ENCODE assay signal across 6 cellular contexts in the genomic region with DNA sequence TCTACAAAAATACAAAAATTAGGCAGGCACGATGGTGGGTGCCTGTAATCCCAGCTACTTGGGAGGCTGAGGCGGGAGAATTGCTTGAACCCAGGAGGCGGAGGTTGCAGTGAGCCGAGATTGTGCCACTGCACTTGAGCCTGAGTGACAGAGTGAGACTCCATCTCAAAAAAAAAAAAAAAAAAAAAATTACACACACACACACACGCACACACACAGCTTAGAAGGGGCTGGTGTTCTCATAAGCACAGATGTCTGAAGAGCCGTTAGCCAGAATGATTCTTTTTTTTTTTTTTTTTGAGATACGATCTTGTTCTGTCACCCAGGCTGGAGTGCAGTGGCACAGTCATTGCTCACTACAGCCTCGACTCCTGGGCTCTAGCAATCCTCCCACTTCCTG.
A peak's percentile ranks its signal among the peaks of the same experiment; 100 is the strongest.
DNase-seq lines count a peak whose midpoint lies in the region; ATAC-seq, FAIRE-seq and TF ChIP-seq lines count a peak whose summit lies in the region.
"Not testable (repeated sequence)": the region's sequence is repeated elsewhere in the genome, so short reads cannot be mapped to it uniquely, and the experiment has no call there.

No MANE protein-coding gene starts in this region.

- not testable (repeated sequence) for H3K9me1 ChIP-seq in K562 (ENCODE audit: control insufficient read depth, insufficient read depth, low read length)

- not testable (repeated sequence) for H3K36me3 ChIP-seq in DND-41 (ENCODE audit: insufficient read depth, low read length); KOPT-K1 (ENCODE audit: insufficient read depth, low read length); K562 (ENCODE audit: control insufficient read depth, insufficient read depth, low read length); upper lobe of right lung

- TF ChIP-seq CTCF in DND-41 (IDR thresholded peaks at IDR 0.05; ENCODE audit: borderline replicate concordance, extremely low read depth, low read length, poor library complexity, severe bottlenecking); K562 (IDR thresholded peaks at IDR 0.05 in 2 of 3, conservative IDR thresholded peaks at IDR 0.05 in 1 of 3; ENCODE audit: insufficient read depth in 2 of 3, low read depth in 1 of 3, low read length in 3 of 3); upper lobe of right lung (IDR thresholded peaks at IDR 0.05): not testable (repeated sequence)

- H3K79me2 ChIP-seq in DND-41 (ENCODE audit: insufficient read depth, low read length); K562 (ENCODE audit: control insufficient read depth, insufficient read depth, low read length): not testable (repeated sequence)

- peak; percentile 54 for ATAC-seq in DND-41 (ENCODE audit: insufficient read depth, low read depth)
- not testable (repeated sequence) for ATAC-seq in K562, upper lobe of right lung

- POLR2A ChIA-PET in K562 (lab: Yijun Ruan, JAX): not testable (repeated sequence)

- intact Hi-C loops in K562 (cut with micrococcal nuclease); upper lobe of right lung (cut with DNase I): not testable (repeated sequence)
- intact Hi-C loops in posterior vena cava (cut with DNase I): loop anchor here in 1 of 2 donors (5.0 kb wide), 1 partner anchor 136 kb away; no protein-coding TSS in a partner anchor

- not testable (repeated sequence) for H3K4me2 ChIP-seq in DND-41 (ENCODE audit: insufficient read depth, low read length); K562 (ENCODE audit: insufficient read depth, low read length)

- not testable (repeated sequence) for TF ChIP-seq RAD21 in K562 (CRISPR knock-in tag; conservative IDR thresholded peaks at IDR 0.05 in 1 of 2, IDR thresholded peaks at IDR 0.05 in 1 of 2)

- TF ChIP-seq EP300 in K562 (IDR thresholded peaks at IDR 0.05; ENCODE audit: low read length): not testable (repeated sequence)

- H3K27ac ChIP-seq in DND-41 (ENCODE audit: low read length): peak overlapping the region; percentile 79
- H3K27ac ChIP-seq in KOPT-K1 (ENCODE audit: low read depth, low read length, poor library complexity, severe bottlenecking): peak overlapping the region; percentile 61
- H3K27ac ChIP-seq in K562 (ENCODE audit: extremely low read depth, low read depth, low read length); upper lobe of right lung: not testable (repeated sequence)

- CTCF ChIA-PET in K562 (lab: Yijun Ruan, JAX; ENCODE audit: low intra/inter-chr PET ratio): interaction anchor here (0.7 kb wide), 1 partner anchor 74 kb away, joined by 3 read pairs; no protein-coding TSS in a partner anchor

- TF ChIP-seq POLR2A in K562 (conservative IDR thresholded peaks at IDR 0.05): not testable (repeated sequence)

- peaks cover 31% of the 10 kb centered on the region for H3K4me1 ChIP-seq in DND-41 (ENCODE audit: insufficient read depth, low read length)
- not testable (repeated sequence) for H3K4me1 ChIP-seq in K562 (replicated peaks in 1 of 2; ENCODE audit: control insufficient read depth in 2 of 2, insufficient read depth in 2 of 2, low read length in 2 of 2); upper lobe of right lung

- H3K9me3 ChIP-seq in DND-41 (ENCODE audit: insufficient read depth, low read length, severe bottlenecking); KOPT-K1 (ENCODE audit: insufficient read depth, low read length, poor library complexity, severe bottlenecking); K562 (replicated peaks; ENCODE audit: control insufficient read depth, insufficient read depth, low read depth, low read length); upper lobe of right lung: not testable (repeated sequence)

- not testable (repeated sequence) for FAIRE-seq in K562 (lab: Jason Lieb, UNC)

- BruUV-seq in K562 (replicated peaks; lab: Mats Ljungman, UMichigan): not testable (repeated sequence)

- peak; percentile 52 for DNase-seq in DND-41
- peak; percentile 67 for DNase-seq in Jurkat, Clone E6-1 (ENCODE audit: low read depth, low spot score)
- DNase-seq in K562 (ENCODE audit: extremely low read depth in 1 of 4, low spot score in 3 of 4): not testable (repeated sequence)
- DNase-seq in posterior vena cava (ENCODE audit: low spot score): peak; percentile 8
- peak; percentile 1 for DNase-seq in upper lobe of right lung

- WGBS in K562 (ENCODE audit: insufficient coverage, low coverage, missing lambda C conversion rate): 5% methylated on average over 3 of the region's 8 CpGs

- H4K20me1 ChIP-seq in DND-41 (ENCODE audit: insufficient read depth, low read length); K562 (replicated peaks; ENCODE audit: control insufficient read depth, insufficient read depth, low read length): not testable (repeated sequence)

- in situ Hi-C loops in K562 (cut with MboI): loop anchor here (10.0 kb wide), 1 partner anchor 129 kb away; no protein-coding TSS in a partner anchor

- not testable (repeated sequence) for H2AFZ ChIP-seq in DND-41 (ENCODE audit: low read depth, low read length); K562 (ENCODE audit: low read depth, low read length)

- not testable (repeated sequence) for H3K4me3 ChIP-seq in DND-41 (ENCODE audit: low read depth in 1 of 2, low read length in 2 of 2); Jurkat, Clone E6-1 (ENCODE audit: low read length); K562; upper lobe of right lung

- not testable (repeated sequence) for H3K27me3 ChIP-seq in DND-41 (ENCODE audit: insufficient read depth, low read length, poor library complexity); K562 (ENCODE audit: control insufficient read depth in 2 of 2, insufficient read depth in 2 of 2, low read length in 2 of 2); upper lobe of right lung

- not testable (repeated sequence) for H3K9ac ChIP-seq in DND-41 (ENCODE audit: low read depth, low read length); K562 (ENCODE audit: insufficient read depth in 1 of 2, low read depth in 2 of 2, low read length in 2 of 2)

TF ChIP-seq in K562, 482 proteins besides CTCF, POLR2A, EP300 and RAD21:
- 0 out of 2 replicates have a peak, but pooled peaks have one; percentile 43 for TF ChIP-seq ZNF384 (IDR thresholded peaks at IDR 0.05; ENCODE audit: low read depth, low read length)
